Comparison of ENCODE assay signal across 8 cellular contexts in the genomic region with DNA sequence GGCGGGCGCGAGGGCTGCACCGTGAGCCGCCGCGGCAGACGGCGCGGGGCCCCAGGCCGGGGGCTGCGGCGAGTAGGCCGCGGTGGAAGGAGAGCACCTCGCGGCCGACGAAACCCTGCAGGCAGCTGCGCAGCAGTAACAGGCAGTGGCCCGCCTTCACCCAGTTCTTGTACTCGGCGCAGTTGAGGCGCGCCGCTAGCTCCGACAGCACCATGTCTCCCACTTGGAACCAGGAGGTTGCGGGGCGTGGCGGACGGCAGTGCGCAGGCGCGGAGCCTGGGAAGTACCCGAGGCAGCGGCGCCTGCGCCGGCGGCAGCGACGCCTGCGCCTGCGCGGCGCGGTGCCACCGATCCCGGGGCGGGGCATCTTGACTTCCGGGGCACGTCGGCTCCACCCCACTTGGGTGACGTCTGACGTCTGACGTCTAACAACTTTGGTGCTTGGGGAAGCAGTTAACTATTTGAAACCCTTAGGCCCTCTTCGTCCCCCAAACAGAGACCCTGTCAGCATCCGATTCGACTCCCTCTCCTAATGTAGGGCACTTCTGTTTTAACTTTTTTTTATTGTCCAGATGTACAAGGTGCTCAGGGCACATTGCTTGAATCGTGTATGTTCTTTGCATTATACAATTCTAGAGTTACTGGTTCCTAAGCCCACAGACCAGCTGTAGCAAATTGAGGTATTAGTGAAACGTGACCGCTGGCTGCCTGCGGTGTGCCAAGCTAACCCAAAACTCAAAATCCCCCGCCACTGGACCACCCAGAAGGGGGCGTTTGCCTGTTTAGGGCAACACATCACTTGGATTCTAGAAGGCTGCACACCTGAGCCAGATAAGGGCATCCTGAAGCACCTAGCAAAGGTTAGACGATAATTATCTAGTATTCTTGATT. TPM values are rescaled to one million over a fixed set of nuclear protein-coding genes. Genes with fewer than 3 reads are reported as not detected.
A peak's percentile ranks its signal among the peaks of the same experiment; 100 is the strongest.
DNase-seq lines count a peak whose midpoint lies in the region; ATAC-seq and TF ChIP-seq lines count a peak whose summit lies in the region.

A gene with protein sequence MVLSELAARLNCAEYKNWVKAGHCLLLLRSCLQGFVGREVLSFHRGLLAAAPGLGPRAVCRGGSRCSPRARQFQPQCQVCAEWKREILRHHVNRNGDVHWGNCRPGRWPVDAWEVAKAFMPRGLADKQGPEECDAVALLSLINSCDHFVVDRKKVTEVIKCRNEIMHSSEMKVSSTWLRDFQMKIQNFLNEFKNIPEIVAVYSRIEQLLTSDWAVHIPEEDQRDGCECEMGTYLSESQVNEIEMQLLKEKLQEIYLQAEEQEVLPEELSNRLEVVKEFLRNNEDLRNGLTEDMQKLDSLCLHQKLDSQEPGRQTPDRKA (minus strand): TSS at position 255 of the 891 bp plus-strand sequence. CDS start 41 bp downstream, at position 214.

- peak within 1 kb of the TSS; percentile 85 for H3K4me2 ChIP-seq in fibroblast of lung (ENCODE audit: extremely low read depth, insufficient read depth, low read length)

- no peaks in the 10 kb centered on the region for H3K27me3 ChIP-seq in fibroblast of lung (ENCODE audit: control insufficient read depth, insufficient read depth, low read length)

- no peaks in the 10 kb centered on the region for H4K20me1 ChIP-seq in fibroblast of lung (ENCODE audit: control insufficient read depth, extremely low read depth, insufficient read depth, low read length)

- H3K4me1 ChIP-seq in fibroblast of lung (ENCODE audit: control insufficient read depth, extremely low read depth, insufficient read depth, low read length), result no peaks in the 10 kb centered on the region

- H3K9me3 ChIP-seq in fibroblast of lung (ENCODE audit: control insufficient read depth, insufficient read depth, low read depth, low read length), result no peaks in the 10 kb centered on the region

- peaks cover 38 to 42% of the 10 kb centered on the region in 2 donors for H3K4me1 Mint-ChIP-seq in natural killer cell

- DNase-seq in EL (peak; percentile 84), GOT3 (lab: John Stamatoyannopoulos, UW) (peak; percentile 93), LNCaP clone FGC (ENCODE audit: low read depth) (peak; percentile 41), RPMI8226 (peak; percentile 90), fibroblast of lung (ENCODE audit: low read depth in 2 of 2) (peak; percentile 81 to 87), natural killer cell (peak; percentile 91)
- DNase-seq in activated T-helper 1 cell treated with anti-CD3 and anti-CD28 coated beads, Interleukin-2, amount 50 U/mL, for 16 hours (ENCODE audit: low read depth in 1 of 2, low spot score in 1 of 2), result peak; percentile 82 to 95
- DNase-seq in stimulated activated naive CD4-positive, alpha-beta T cell treated with Interleukin-2 at 50 U/mL for 16 hours (lab: John Stamatoyannopoulos, UW), result peak; percentile 88

- peak within 1 kb of the TSS; percentile 93 to 96 for H3K27ac Mint-ChIP-seq in natural killer cell

- H3K4me3 ChIP-seq in LNCaP clone FGC (ENCODE audit: low read depth, low read length) (peak within 1 kb of the TSS; percentile 71), fibroblast of lung (replicated peaks in 1 of 4; ENCODE audit: control extremely low read depth in 1 of 4, insufficient read depth in 1 of 4, low read depth in 3 of 4, low read length in 4 of 4) (peak within 1 kb of the TSS; percentile 69 to 85 (median 72))

- H3K79me2 ChIP-seq in fibroblast of lung (ENCODE audit: control insufficient read depth, insufficient read depth, low read length), result peaks cover 31% of the 10 kb centered on the region

- H3K36me3 ChIP-seq in fibroblast of lung (ENCODE audit: control insufficient read depth, insufficient read depth, low read length), result no peaks in the 10 kb centered on the region

- H3K4me3 Mint-ChIP-seq in natural killer cell, result peak within 1 kb of the TSS; percentile 96

- H3K36me3 Mint-ChIP-seq in natural killer cell, result no peaks in the 10 kb centered on the region

- no peak for TF ChIP-seq CTCF in LNCaP clone FGC (IDR thresholded peaks at IDR 0.05; ENCODE audit: control insufficient read depth, extremely low read depth, insufficient read depth)
- no peak for TF ChIP-seq CTCF in fibroblast of lung (conservative IDR thresholded peaks at IDR 0.05 in 1 of 2, IDR thresholded peaks at IDR 0.05 in 1 of 2; ENCODE audit: low read depth in 1 of 2, low read length in 2 of 2)
- no peak for TF ChIP-seq CTCF in natural killer cell (IDR thresholded peaks at IDR 0.05)

- H3K9ac ChIP-seq in fibroblast of lung (ENCODE audit: insufficient read depth, low read length), result peak within 1 kb of the TSS; percentile 82

- no peaks in the 10 kb centered on the region for H3K9me3 Mint-ChIP-seq in natural killer cell

- intact Hi-C loops in natural killer cell (cut with micrococcal nuclease), result loop anchor here (1.0 to 10.0 kb wide), 4 partner anchors 67 to 685 kb away; a partner anchor contains a TSS

- ATAC-seq in natural killer cell, result peak; percentile 71 to 83 (median 79)

- H2AFZ ChIP-seq in fibroblast of lung (ENCODE audit: low read length), result peak within 1 kb of the TSS; percentile 76

- H3K27ac ChIP-seq in fibroblast of lung (ENCODE audit: insufficient read depth, low read length), result peak within 1 kb of the TSS; percentile 86

- H3K27me3 Mint-ChIP-seq in natural killer cell (ENCODE audit: low read depth in 2 of 2), result no peaks in the 10 kb centered on the region

RNA-seq across cellular contexts. Expression of the gene that starts here (rescaled TPM):
- 6.2 and 12.4 TPM in 2 replicates for total RNA-seq in fibroblast of lung
- 11.5 and 14.7 TPM in 2 replicates for polyA plus RNA-seq in fibroblast of lung
- polyA plus RNA-seq in fibroblast of lung (2012), result 7.7 and 8.5 TPM in 2 replicates
- polyA minus RNA-seq in fibroblast of lung (ENCODE audit: low replicate concordance), result 2.3 and 3.3 TPM in 2 replicates
- total RNA-seq in natural killer cell, result 10 to 100 TPM; 27.5 to 46.1 (median 30.9) TPM

Comparison
In these comparisons a context has a peak if more than half of its experiments do, and no peak if none do; other contexts are left out.
1. Peak in every context shown above with its lines: DNase-seq, ATAC-seq, H3K4me3 ChIP-seq and H3K27ac ChIP-seq.
2. DNase-seq: peak in every context shown above with its lines; median percentile 93 in GOT3; 91 in natural killer cell; 90 in RPMI8226; 88 in activated T-helper 1 cell treated with anti-CD3 and anti-CD28 coated beads, Interleukin-2, amount 50 U/mL, for 16 hours; 88 in stimulated activated naive CD4-positive, alpha-beta T cell treated with Interleukin-2 at 50 U/mL for 16 hours; 84 in EL; 84 in fibroblast of lung; 41 in LNCaP clone FGC.